ENCODE assay signal across 1 cellular context in the genomic region with DNA sequence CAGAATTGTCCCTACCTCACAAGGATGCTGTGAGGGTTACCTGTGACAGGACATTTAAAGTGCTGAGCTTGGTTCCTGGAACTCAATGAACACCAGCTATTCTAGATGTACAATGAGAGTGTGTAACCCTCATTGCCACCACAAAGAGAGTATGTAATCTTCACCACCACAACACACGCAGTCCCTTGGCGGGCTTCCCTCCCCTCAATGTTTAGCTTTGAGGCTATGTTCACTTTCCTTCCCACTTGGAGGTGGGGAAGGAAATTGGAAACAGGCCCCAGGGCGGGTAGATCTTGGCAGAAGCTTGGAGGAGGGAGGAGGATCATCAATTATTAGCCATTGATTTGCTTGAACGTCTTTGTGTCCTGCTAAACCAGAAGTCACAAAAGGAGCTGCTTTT.
TF ChIP-seq lines count a peak whose summit lies in the region.

No MANE protein-coding gene starts in this region.

TF ChIP-seq in H1, 55 proteins besides CTCF, POLR2A, EP300 and RAD21:
- TF ChIP-seq KDM4A (IDR thresholded peaks at IDR 0.05; ENCODE audit: low read depth, low read length, severe bottlenecking) (no peak), EGR1 (IDR thresholded peaks at IDR 0.05; ENCODE audit: borderline replicate concordance, low read depth, low read length) (no peak), RXRA (IDR thresholded peaks at IDR 0.05; ENCODE audit: insufficient read depth, low read depth, low read length) (no peak), SIN3A (conservative IDR thresholded peaks at IDR 0.05 in 1 of 2, IDR thresholded peaks at IDR 0.05 in 1 of 2; ENCODE audit: low read depth in 1 of 2, low read length in 2 of 2) (no peak), RBBP5 (IDR thresholded peaks at IDR 0.05; ENCODE audit: borderline replicate concordance, low read depth, low read length) (no peak), HDAC6 (IDR thresholded peaks at IDR 0.05; ENCODE audit: low read depth, low read length) (no peak), SP4 (IDR thresholded peaks at IDR 0.05; ENCODE audit: low read length) (no peak), SP1 (IDR thresholded peaks at IDR 0.05; ENCODE audit: low read depth, low read length) (no peak)
- TF ChIP-seq, protein P1, sequence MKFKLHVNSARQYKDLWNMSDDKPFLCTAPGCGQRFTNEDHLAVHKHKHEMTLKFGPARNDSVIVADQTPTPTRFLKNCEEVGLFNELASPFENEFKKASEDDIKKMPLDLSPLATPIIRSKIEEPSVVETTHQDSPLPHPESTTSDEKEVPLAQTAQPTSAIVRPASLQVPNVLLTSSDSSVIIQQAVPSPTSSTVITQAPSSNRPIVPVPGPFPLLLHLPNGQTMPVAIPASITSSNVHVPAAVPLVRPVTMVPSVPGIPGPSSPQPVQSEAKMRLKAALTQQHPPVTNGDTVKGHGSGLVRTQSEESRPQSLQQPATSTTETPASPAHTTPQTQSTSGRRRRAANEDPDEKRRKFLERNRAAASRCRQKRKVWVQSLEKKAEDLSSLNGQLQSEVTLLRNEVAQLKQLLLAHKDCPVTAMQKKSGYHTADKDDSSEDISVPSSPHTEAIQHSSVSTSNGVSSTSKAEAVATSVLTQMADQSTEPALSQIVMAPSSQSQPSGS (IDR thresholded peaks at IDR 0.05; ENCODE audit: low read length): no peak
